17 cellular contexts compared by ENCODE assay signal in genomic region chr10:92382631-92383030, GRCh38.
A peak's percentile ranks its signal among the peaks of the same experiment; 100 is the strongest.
DNase-seq lines count a peak whose midpoint lies in the region; ATAC-seq and TF ChIP-seq lines count a peak whose summit lies in the region.
"Had no signal": no experiment of that assay in that cellular context is flagged by ENCODE, and none has a peak within 500 bp of the region (broad histone marks: within the 10 kb centered on the region; RNA-seq: fewer than 3 reads in every experiment).

No MANE protein-coding gene starts in this region.

- no peaks in the 10 kb centered on the region for H3K9me3 Mint-ChIP-seq in endothelial cell (ENCODE audit: unreplicated experiment)
- H3K9me3 Mint-ChIP-seq: CD4-positive, alpha-beta T cell had no signal

- peak overlapping the region; percentile 99 for H3K27ac Mint-ChIP-seq in endothelial cell (ENCODE audit: unreplicated experiment)
- H3K27ac Mint-ChIP-seq: CD4-positive, alpha-beta T cell had no signal

- WGBS in heart right ventricle, 2 donors, result 74 to 80% methylated on average over 4 of the region's 4 CpGs
- 61% methylated on average over 4 of the region's 4 CpGs for WGBS in right lobe of liver (ENCODE audit: insufficient coverage, low coverage, low lambda C conversion rate, missing lambda C conversion rate)

- intact Hi-C loops in left ventricle myocardium inferior (cut with micrococcal nuclease) (no loop called here), heart right ventricle (cut with DNase I) (loop anchor here in 1 of 10 donors (5.0 kb wide), 1 partner anchor 45 kb away; no protein-coding TSS in a partner anchor), right lobe of liver (cut with DNase I) (no loop called here)

- TF ChIP-seq CTCF in left ventricle myocardium inferior (IDR thresholded peaks at IDR 0.05; ENCODE audit: borderline replicate concordance), result no peak
- TF ChIP-seq CTCF in heart right ventricle (IDR thresholded peaks at IDR 0.05), result no peak
- TF ChIP-seq CTCF in endothelial cell (IDR thresholded peaks at IDR 0.05; ENCODE audit: unreplicated experiment), result no peak
- no peak for TF ChIP-seq CTCF in right lobe of liver (IDR thresholded peaks at IDR 0.05)

- H3K27me3 Mint-ChIP-seq in endothelial cell (ENCODE audit: unreplicated experiment), result peaks cover 10% of the 10 kb centered on the region

- H3K4me1 Mint-ChIP-seq in endothelial cell (ENCODE audit: unreplicated experiment), result peaks cover 47% of the 10 kb centered on the region

- no peak for TF ChIP-seq POLR2A in right lobe of liver (IDR thresholded peaks at IDR 0.05)

- H3K27me3 ChIP-seq in left ventricle myocardium inferior (ENCODE audit: low read depth) (peaks cover 8% of the 10 kb centered on the region), heart right ventricle (no peaks in the 10 kb centered on the region), right lobe of liver (no peaks in the 10 kb centered on the region)

- no peak for ATAC-seq in heart right ventricle
- ATAC-seq in right lobe of liver, result no peak
- ATAC-seq in HG03139 (IDR thresholded peaks at IDR 0.05; ENCODE audit: unreplicated experiment), result no peak
- ATAC-seq: A549 had no signal

- DNase-seq in left ventricle myocardium inferior (no peak), heart right ventricle (no peak), endothelial cell (ENCODE audit: low spot score) (no peak), iPS-NIHi11 (ENCODE audit: low spot score) (peak; percentile 22), right lobe of liver (no peak), putamen (ENCODE audit: low spot score) (no peak), HCEC 1CT (no peak)
- DNase-seq: AML-193; Caco-2; CD4-positive, alpha-beta T cell; GM23248; H7 had no signal

- H3K4me3 Mint-ChIP-seq in endothelial cell (ENCODE audit: unreplicated experiment), result no peak overlapping the region
- H3K4me3 Mint-ChIP-seq: CD4-positive, alpha-beta T cell had no signal

- H3K36me3 ChIP-seq in left ventricle myocardium inferior, result no peaks in the 10 kb centered on the region
- H3K36me3 ChIP-seq in heart right ventricle, result no peaks in the 10 kb centered on the region
- no peaks in the 10 kb centered on the region for H3K36me3 ChIP-seq in right lobe of liver

- H3K4me1 ChIP-seq in left ventricle myocardium inferior, result peaks cover 16% of the 10 kb centered on the region
- H3K4me1 ChIP-seq in heart right ventricle, result peaks cover 0 to 23% (median 5%) of the 10 kb centered on the region in 9 donors
- H3K4me1 ChIP-seq in right lobe of liver, result no peaks in the 10 kb centered on the region
- H3K4me1 ChIP-seq: A549, Caco-2 had no signal

- H3K27ac ChIP-seq in left ventricle myocardium inferior (replicated peaks) (peak overlapping the region; percentile 72), heart right ventricle (peak overlapping the region in 5 of 10 donors; percentile 45 to 74 (median 73)), right lobe of liver (no peak overlapping the region)
- H3K27ac ChIP-seq: 22Rv1, A549, C4-2B, GM23248, HL-60 had no signal

- H3K9me3 ChIP-seq in left ventricle myocardium inferior (replicated peaks) (no peaks in the 10 kb centered on the region), heart right ventricle (no peaks in the 10 kb centered on the region), right lobe of liver (no peaks in the 10 kb centered on the region)
- H3K9me3 ChIP-seq: A549, Caco-2 had no signal

- no peak overlapping the region for H3K4me3 ChIP-seq in left ventricle myocardium inferior
- H3K4me3 ChIP-seq in heart right ventricle, result no peak overlapping the region
- H3K4me3 ChIP-seq in right lobe of liver, result no peak overlapping the region
- H3K4me3 ChIP-seq: A549, GM23248 had no signal

- no peaks in the 10 kb centered on the region for H3K36me3 Mint-ChIP-seq in endothelial cell (ENCODE audit: low read depth, unreplicated experiment)
